In the genomic region with DNA sequence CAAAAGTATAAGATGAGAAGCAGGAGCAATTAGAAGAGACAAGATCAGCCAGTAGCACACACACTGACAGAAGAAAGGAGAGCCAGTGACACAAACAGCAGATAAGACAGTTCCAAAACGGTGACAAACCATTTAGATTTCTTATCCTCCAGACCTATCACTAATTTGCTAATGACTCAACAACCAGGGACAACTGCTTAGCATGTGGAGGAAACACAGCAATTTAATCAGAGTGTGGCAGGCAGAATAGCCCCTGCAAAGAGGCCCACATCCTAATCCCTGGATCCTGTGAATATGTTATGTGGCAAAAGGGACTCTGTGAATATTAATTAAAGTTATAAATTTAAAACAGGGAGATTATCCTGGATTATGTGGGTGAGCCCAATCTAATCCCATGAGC, we compare ENCODE assay signal across 21 cellular contexts.
DNase-seq lines count a peak whose midpoint lies in the region; ATAC-seq, FAIRE-seq and TF ChIP-seq lines count a peak whose summit lies in the region.
"Had no signal": no experiment of that assay in that cellular context is flagged by ENCODE, and none has a peak within 500 bp of the region (broad histone marks: within the 10 kb centered on the region; RNA-seq: fewer than 3 reads in every experiment).

No MANE protein-coding gene starts in this region.

- no peak overlapping the region for H3K4me3 ChIP-seq in A673 (ENCODE audit: low read depth, low read length, poor library complexity, severe bottlenecking)
- H3K4me3 ChIP-seq in SK-N-MC = no peak overlapping the region
- H3K4me3 ChIP-seq in Karpas-422 (ENCODE audit: low read length) = no peak overlapping the region
- H3K4me3 ChIP-seq: left ventricle myocardium inferior had no signal

- CTCF ChIA-PET in A673 (lab: Charles Lee) = no interaction called here

- H3K27me3 ChIP-seq in A673 (replicated peaks; ENCODE audit: insufficient read depth, low read depth, low read length, poor library complexity) (no peaks in the 10 kb centered on the region), Karpas-422 (ENCODE audit: low read length) (no peaks in the 10 kb centered on the region)

- peak overlapping the region; percentile 21 for H3K27ac ChIP-seq in A673 (ENCODE audit: low read depth, low read length, poor library complexity, severe bottlenecking)
- H3K27ac ChIP-seq in SK-N-MC = peak overlapping the region; percentile 35; the same call in 1 of the 2 replicates
- no peak overlapping the region for H3K27ac ChIP-seq in Karpas-422 (ENCODE audit: low read length)
- H3K27ac ChIP-seq: left ventricle myocardium inferior, RWPE1 had no signal

- ATAC-seq in GM19397 (IDR thresholded peaks at IDR 0.05; ENCODE audit: unreplicated experiment) = no peak
- ATAC-seq: stimulated activated effector memory CD8-positive, alpha-beta T cell treated with anti-CD3 and anti-CD28 coated beads, Interleukin-12 subunit alpha, Interleukin-12 subunit beta, amount 100 ng/mL, for 72 hours; WTC11 had no signal

- H3K79me2 ChIP-seq in Karpas-422 (ENCODE audit: low read length) = peaks cover 14% of the 10 kb centered on the region; the same call in 1 of the 2 replicates

- intact Hi-C loops in A673 (cut with micrococcal nuclease; ENCODE audit: unreplicated experiment) = no loop called here

- no peaks in the 10 kb centered on the region for H3K9me3 ChIP-seq in A673 (ENCODE audit: low read depth, low read length, poor library complexity, severe bottlenecking)
- no peaks in the 10 kb centered on the region for H3K9me3 ChIP-seq in SK-N-MC (ENCODE audit: low read depth, low read length)
- H3K9me3 ChIP-seq in Karpas-422 (ENCODE audit: low read length) = no peaks in the 10 kb centered on the region
- H3K9me3 ChIP-seq: left ventricle myocardium inferior had no signal

- H3K36me3 ChIP-seq in A673 (ENCODE audit: insufficient read depth, low read length, poor library complexity, severe bottlenecking) = peaks cover 15% of the 10 kb centered on the region
- peaks cover 32% of the 10 kb centered on the region for H3K36me3 ChIP-seq in SK-N-MC (ENCODE audit: insufficient read depth, low read length)
- H3K36me3 ChIP-seq in Karpas-422 (ENCODE audit: insufficient read depth, low read length) = peaks cover 38% of the 10 kb centered on the region

- no peak overlapping the region for H3K4me2 ChIP-seq in Karpas-422 (ENCODE audit: low read depth, low read length, poor library complexity, severe bottlenecking)

- H3K4me3 Mint-ChIP-seq in immature natural killer cell = no peak overlapping the region
- H3K4me3 Mint-ChIP-seq: stimulated activated effector memory CD8-positive, alpha-beta T cell treated with anti-CD3 and anti-CD28 coated beads, Interleukin-12 subunit alpha, Interleukin-12 subunit beta, amount 100 ng/mL, for 72 hours; WTC11 had no signal

- DNase-seq in A673 (ENCODE audit: low spot score) (peak; percentile 62), D721Med (ENCODE audit: insufficient read length, low spot score) (peak; percentile 26), SK-N-MC (ENCODE audit: low read depth, low spot score) (no peak), immature natural killer cell (no peak), germinal center (ENCODE audit: low spot score) (no peak), NCI-H1694 (lab: John Stamatoyannopoulos, UW) (no peak), Karpas-422 (no peak)
- DNase-seq: activated CD4-positive, alpha-beta T cell treated with anti-CD3 and anti-CD28 coated beads, Interleukin-2, amount 50 U/mL, for 48 hours; activated T-cell treated with anti-CD3 and anti-CD28 coated beads for 4 hours; aorta; effector CD8-positive, alpha-beta T cell; GOT3; left ventricle myocardium inferior; MM.1S; NCI-H345; nucleus accumbens had no signal

- no peaks in the 10 kb centered on the region for H4K20me1 ChIP-seq in Karpas-422 (ENCODE audit: insufficient read depth, low read depth, low read length)

- FAIRE-seq in D721Med (lab: Jason Lieb, UNC) = no peak
- FAIRE-seq: GM19239 had no signal

- H3K9ac ChIP-seq in SK-N-MC (ENCODE audit: insufficient read length) = no peak overlapping the region
- no peak overlapping the region for H3K9ac ChIP-seq in Karpas-422 (ENCODE audit: low read length)

- no peak for TF ChIP-seq CTCF in A673 (conservative IDR thresholded peaks at IDR 0.05; ENCODE audit: low read depth, low read length)
- no peak for TF ChIP-seq CTCF in D721Med (IDR thresholded peaks at IDR 0.05; ENCODE audit: insufficient read depth, missing control alignments)

- peaks cover 39% of the 10 kb centered on the region for H3K4me1 ChIP-seq in A673 (ENCODE audit: insufficient read depth, low read length, poor library complexity, severe bottlenecking)
- peaks cover 5% of the 10 kb centered on the region; the same call in 1 of the 2 replicates for H3K4me1 ChIP-seq in Karpas-422 (ENCODE audit: low read length)

- no peaks in the 10 kb centered on the region for H3K9me3 Mint-ChIP-seq in immature natural killer cell
- H3K9me3 Mint-ChIP-seq: stimulated activated effector memory CD8-positive, alpha-beta T cell treated with anti-CD3 and anti-CD28 coated beads, Interleukin-12 subunit alpha, Interleukin-12 subunit beta, amount 100 ng/mL, for 72 hours; WTC11 had no signal

- POLR2A ChIA-PET in A673 (lab: Charles Lee; ENCODE audit: low non-redundant PET) = no interaction called here

- H3K9me2 ChIP-seq in Karpas-422 (replicated peaks; ENCODE audit: insufficient read depth, low read length) = no peaks in the 10 kb centered on the region

- peaks cover 0 to 3% (median 0%) of the 10 kb centered on the region in 3 donors for H3K27me3 Mint-ChIP-seq in immature natural killer cell (ENCODE audit: low read depth in 3 of 3)

- H3K4me1 Mint-ChIP-seq in immature natural killer cell = peaks cover 13 to 31% of the 10 kb centered on the region in 2 donors
- H3K4me1 Mint-ChIP-seq: WTC11 had no signal

- peak overlapping the region in 4 of 6 donors; percentile 32 to 86 (median 66) for H3K27ac Mint-ChIP-seq in immature natural killer cell
- H3K27ac Mint-ChIP-seq: stimulated activated effector memory CD8-positive, alpha-beta T cell treated with anti-CD3 and anti-CD28 coated beads, Interleukin-12 subunit alpha, Interleukin-12 subunit beta, amount 100 ng/mL, for 72 hours had no signal

- BruUV-seq in A673 (replicated peaks; lab: Mats Ljungman, UMichigan) = no TSS peak

- no peak overlapping the region for H2AFZ ChIP-seq in Karpas-422 (ENCODE audit: low read length)

- H3K36me3 Mint-ChIP-seq in immature natural killer cell = peaks cover 0 to 25% (median 10%) of the 10 kb centered on the region in 3 donors

Comparison
In these comparisons a context has a peak if more than half of its experiments do, and no peak if none do; other contexts are left out.
1. DNase-seq: peak in A673 (single experiment) and D721Med (single experiment); none in SK-N-MC (single experiment), immature natural killer cell (0 of 3), germinal center (single experiment), NCI-H1694 (single experiment) and Karpas-422 (single experiment).